ENCODE assay signal across 8 cellular contexts in genomic region chr19:10390652-10391286, GRCh38. TPM values are rescaled to one million over a fixed set of nuclear protein-coding genes. Genes with fewer than 3 reads are reported as not detected.
DNase-seq lines count a peak whose midpoint lies in the region; ATAC-seq and TF ChIP-seq lines count a peak whose summit lies in the region.

No MANE protein-coding gene starts in this region.

- H4K8ac ChIP-seq in mesenchymal stem cell (ENCODE audit: low read length), result no peak overlapping the region

- intact Hi-C loops in dorsolateral prefrontal cortex (cut with DNase I), result loop anchor here (1.0 to 10.0 kb wide), 3 partner anchors 121 to 458 kb away; partner anchors contain the start of genes ANGPTL6 (in 1 of the 2) and PPAN (in 1 of the 2)

- no peak overlapping the region for H3K9ac ChIP-seq in mesenchymal stem cell (ENCODE audit: low read length)

- H3K27me3 ChIP-seq in dorsolateral prefrontal cortex (no peaks in the 10 kb centered on the region), mesenchymal stem cell (ENCODE audit: control insufficient read depth in 1 of 2, insufficient read depth in 1 of 2, low read length in 2 of 2) (no peaks in the 10 kb centered on the region)

- H2BK12ac ChIP-seq in mesenchymal stem cell (ENCODE audit: low read length in 2 of 2), result no peak overlapping the region

- 62% methylated on average over 9 of the region's 9 CpGs for WGBS in mesenchymal stem cell

- H2BK120ac ChIP-seq in mesenchymal stem cell (ENCODE audit: low read depth, low read length), result no peak overlapping the region

- H3K36me3 ChIP-seq in mesenchymal stem cell (ENCODE audit: control insufficient read depth in 1 of 2, insufficient read depth in 2 of 2, low read depth in 1 of 2, low read length in 2 of 2), result peaks cover 45 to 62% of the 10 kb centered on the region in 2 experiments

- ATAC-seq in GM18907 (IDR thresholded peaks at IDR 0.05; ENCODE audit: unreplicated experiment), result no peak

- no peak overlapping the region for H3K18ac ChIP-seq in mesenchymal stem cell (ENCODE audit: low read depth in 1 of 2, low read length in 2 of 2)

- H3K4me3 ChIP-seq in dorsolateral prefrontal cortex (no peak overlapping the region), mesenchymal stem cell (ENCODE audit: insufficient read depth in 1 of 2, low read depth in 1 of 2, low read length in 2 of 2) (no peak overlapping the region)

- no peak overlapping the region for H2BK15ac ChIP-seq in mesenchymal stem cell (ENCODE audit: low read depth, poor library complexity, severe bottlenecking)

- H3K27ac ChIP-seq in dorsolateral prefrontal cortex (no peak overlapping the region), mesenchymal stem cell (ENCODE audit: low read length, poor library complexity, severe bottlenecking) (no peak overlapping the region)

- H2AFZ ChIP-seq in mesenchymal stem cell (ENCODE audit: low read depth, low read length), result no peak overlapping the region

- no peaks in the 10 kb centered on the region for H3K9me3 ChIP-seq in mesenchymal stem cell (ENCODE audit: control insufficient read depth, low read length)

- no peak overlapping the region for H3K14ac ChIP-seq in mesenchymal stem cell (ENCODE audit: low read length in 2 of 2)

- no peak overlapping the region for H3K4me2 ChIP-seq in mesenchymal stem cell (ENCODE audit: low read length, poor library complexity, severe bottlenecking)

- no peaks in the 10 kb centered on the region for H3K4me1 ChIP-seq in mesenchymal stem cell (ENCODE audit: control insufficient read depth, insufficient read depth, low read depth, low read length)

- no peak overlapping the region for H3K23ac ChIP-seq in mesenchymal stem cell (ENCODE audit: low read length in 2 of 2)

- no peak overlapping the region for H2BK5ac ChIP-seq in mesenchymal stem cell (ENCODE audit: low read depth, low read length, poor library complexity, severe bottlenecking)

- no peak overlapping the region for H2AK5ac ChIP-seq in mesenchymal stem cell (ENCODE audit: low read length, severe bottlenecking)

- H3K79me1 ChIP-seq in mesenchymal stem cell (replicated peaks; ENCODE audit: low read length, poor library complexity, severe bottlenecking), result peaks cover 10% of the 10 kb centered on the region

- no peak overlapping the region for H3K4ac ChIP-seq in mesenchymal stem cell (ENCODE audit: low read depth in 1 of 2, low read length in 2 of 2)

- peak; percentile 78 for DNase-seq in AG08395 (ENCODE audit: low spot score)
- peak; percentile 69 for DNase-seq in GM19238 (ENCODE audit: insufficient read length, low spot score)
- DNase-seq in NCI-H460 (ENCODE audit: extremely low read depth, low read depth), result peak; percentile 57
- peak; percentile 63 for DNase-seq in activated CD4-positive, alpha-beta T cell treated with anti-CD3 and anti-CD28 coated beads, Interleukin-2, amount 50 U/mL, for 1 hour
- DNase-seq in dorsolateral prefrontal cortex, result peak in 9 of 10 donors; percentile 44 to 81 (median 69)
- DNase-seq in mesenchymal stem cell, result peak; percentile 73
- peak; percentile 5 to 64 (median 42) for DNase-seq in stimulated activated naive CD4-positive, alpha-beta T cell (lab: John Stamatoyannopoulos, UW)

- no peak overlapping the region for H4K91ac ChIP-seq in mesenchymal stem cell (ENCODE audit: low read length)

- peak; percentile 53 to 91 (median 82) for TF ChIP-seq CTCF in dorsolateral prefrontal cortex (IDR thresholded peaks at IDR 0.05 in 54 of 56, conservative IDR thresholded peaks at IDR 0.05 in 2 of 56; ENCODE audit: low read depth in 1 of 56, partially characterized antibody in 56 of 56)

RNA-seq across cellular contexts. Expression of gene TYK2, which starts 10.4 kb away (rescaled TPM):
- total RNA-seq in NCI-H460 (2014; rRNA removed; shearing (Covaris generic)), result 43.4 and 43.9 TPM in 2 replicates
- polyA plus RNA-seq in NCI-H460 (2014; cell fraction: nucleus; rRNA removed), result 191 and 245 TPM in 2 replicates
- total RNA-seq in dorsolateral prefrontal cortex, result 100 to 1,000 TPM in 94 of 120 experiments, 10 to 100 TPM in 26; 69.3 to 186 (median 118) TPM
- polyA plus RNA-seq in mesenchymal stem cell (2013, experiment 1 of 2), result 66.7 TPM
- polyA plus RNA-seq in mesenchymal stem cell (2013, experiment 2 of 2), result 65.7 TPM

RNA-seq across cellular contexts. Expression of gene CDC37, which starts 12.6 kb away (rescaled TPM):
- total RNA-seq in NCI-H460 (2014; rRNA removed; shearing (Covaris generic)), result 116 and 131 TPM in 2 replicates
- polyA plus RNA-seq in NCI-H460 (2014; cell fraction: nucleus; rRNA removed), result 639 and 676 TPM in 2 replicates
- total RNA-seq in dorsolateral prefrontal cortex, result 100 to 1,000 TPM in 117 of 120 experiments, 10 to 100 TPM in 3; 92.2 to 206 (median 145) TPM
- polyA plus RNA-seq in mesenchymal stem cell (2013, experiment 1 of 2), result 163 TPM
- polyA plus RNA-seq in mesenchymal stem cell (2013, experiment 2 of 2), result 156 TPM

RNA-seq across cellular contexts. Expression of gene PDE4A, which starts 29.6 kb away (rescaled TPM):
- 2.1 and 2.2 TPM in 2 replicates for total RNA-seq in NCI-H460 (2014; rRNA removed; shearing (Covaris generic))
- 2.8 and 5.3 TPM in 2 replicates for polyA plus RNA-seq in NCI-H460 (2014; cell fraction: nucleus; rRNA removed)
- total RNA-seq in dorsolateral prefrontal cortex, result 10 to 100 TPM; 23.3 to 88.7 (median 59.0) TPM
- 10.4 TPM for polyA plus RNA-seq in mesenchymal stem cell (2013, experiment 1 of 2)
- 10.3 TPM for polyA plus RNA-seq in mesenchymal stem cell (2013, experiment 2 of 2)

RNA-seq across cellular contexts. Expression of gene ICAM3, which starts 51.3 kb away (rescaled TPM):
- total RNA-seq in NCI-H460 (2014; rRNA removed; shearing (Covaris generic)), result 5.0 and 7.4 TPM in 2 replicates
- polyA plus RNA-seq in NCI-H460 (2014; cell fraction: nucleus; rRNA removed), result 2.2 and 6.8 TPM in 2 replicates
- 10 to 100 TPM in 1 of 120 experiments, 1 to 10 TPM in 117, under 1 TPM in 2; 0.87 to 10.2 (median 3.6) TPM for total RNA-seq in dorsolateral prefrontal cortex
- polyA plus RNA-seq in mesenchymal stem cell (2013, experiment 1 of 2), result 9.2 TPM
- polyA plus RNA-seq in mesenchymal stem cell (2013, experiment 2 of 2), result 9.8 TPM

RNA-seq across cellular contexts. Expression of gene RAVER1, which starts 57.4 kb away (rescaled TPM):
- total RNA-seq in NCI-H460 (2014; rRNA removed; shearing (Covaris generic)), result 9.5 and 10.7 TPM in 2 replicates
- 12.9 and 16.4 TPM in 2 replicates for polyA plus RNA-seq in NCI-H460 (2014; cell fraction: nucleus; rRNA removed)
- 10 to 100 TPM; 14.3 to 30.3 (median 19.9) TPM for total RNA-seq in dorsolateral prefrontal cortex
- polyA plus RNA-seq in mesenchymal stem cell (2013, experiment 1 of 2), result 24.7 TPM
- 24.2 TPM for polyA plus RNA-seq in mesenchymal stem cell (2013, experiment 2 of 2)
